ENCODE assay signal across 1 cellular context in the genomic region with DNA sequence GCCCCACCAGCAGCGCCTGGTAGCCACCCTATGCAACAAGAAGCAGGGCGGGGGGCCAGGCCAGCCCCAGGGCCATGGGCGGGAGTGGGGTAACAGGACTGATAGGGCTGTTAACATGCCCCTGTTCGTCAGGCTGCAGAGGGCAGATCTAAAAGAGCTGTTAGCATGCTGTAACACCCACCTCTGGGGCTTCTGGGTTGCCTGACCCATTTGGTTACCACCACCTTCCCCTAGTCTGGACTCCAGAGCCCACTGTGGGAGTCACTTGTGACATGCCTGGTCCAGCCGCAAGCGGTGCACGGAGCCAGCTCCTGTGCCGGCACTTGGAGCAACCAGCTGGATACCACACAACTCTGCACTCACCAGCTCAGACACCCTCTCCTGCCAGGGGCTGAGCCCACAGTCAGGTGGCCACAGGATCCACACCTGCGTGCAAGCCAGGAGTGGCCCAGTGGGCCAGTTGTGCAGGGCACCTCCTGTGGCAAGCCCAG.
TF ChIP-seq lines count a peak whose summit lies in the region.

No MANE protein-coding gene starts in this region.

TF ChIP-seq in GM12878, 131 proteins besides CTCF, POLR2A, EP300 and RAD21:
- TF ChIP-seq IKZF1 (conservative IDR thresholded peaks at IDR 0.05) (no peak), FOXK2 (IDR thresholded peaks at IDR 0.05) (no peak), HDGF (IDR thresholded peaks at IDR 0.05) (no peak), SIX5 (IDR thresholded peaks at IDR 0.05; ENCODE audit: low read depth, low read length, severe bottlenecking) (no peak), EED (IDR thresholded peaks at IDR 0.05; ENCODE audit: low read depth) (no peak), KAT2A (conservative IDR thresholded peaks at IDR 0.05; ENCODE audit: control insufficient read depth, low read depth, low read length) (no peak), CHD4 (IDR thresholded peaks at IDR 0.05) (no peak), RAD51 (IDR thresholded peaks at IDR 0.05) (no peak)
- TF ChIP-seq, protein P1, sequence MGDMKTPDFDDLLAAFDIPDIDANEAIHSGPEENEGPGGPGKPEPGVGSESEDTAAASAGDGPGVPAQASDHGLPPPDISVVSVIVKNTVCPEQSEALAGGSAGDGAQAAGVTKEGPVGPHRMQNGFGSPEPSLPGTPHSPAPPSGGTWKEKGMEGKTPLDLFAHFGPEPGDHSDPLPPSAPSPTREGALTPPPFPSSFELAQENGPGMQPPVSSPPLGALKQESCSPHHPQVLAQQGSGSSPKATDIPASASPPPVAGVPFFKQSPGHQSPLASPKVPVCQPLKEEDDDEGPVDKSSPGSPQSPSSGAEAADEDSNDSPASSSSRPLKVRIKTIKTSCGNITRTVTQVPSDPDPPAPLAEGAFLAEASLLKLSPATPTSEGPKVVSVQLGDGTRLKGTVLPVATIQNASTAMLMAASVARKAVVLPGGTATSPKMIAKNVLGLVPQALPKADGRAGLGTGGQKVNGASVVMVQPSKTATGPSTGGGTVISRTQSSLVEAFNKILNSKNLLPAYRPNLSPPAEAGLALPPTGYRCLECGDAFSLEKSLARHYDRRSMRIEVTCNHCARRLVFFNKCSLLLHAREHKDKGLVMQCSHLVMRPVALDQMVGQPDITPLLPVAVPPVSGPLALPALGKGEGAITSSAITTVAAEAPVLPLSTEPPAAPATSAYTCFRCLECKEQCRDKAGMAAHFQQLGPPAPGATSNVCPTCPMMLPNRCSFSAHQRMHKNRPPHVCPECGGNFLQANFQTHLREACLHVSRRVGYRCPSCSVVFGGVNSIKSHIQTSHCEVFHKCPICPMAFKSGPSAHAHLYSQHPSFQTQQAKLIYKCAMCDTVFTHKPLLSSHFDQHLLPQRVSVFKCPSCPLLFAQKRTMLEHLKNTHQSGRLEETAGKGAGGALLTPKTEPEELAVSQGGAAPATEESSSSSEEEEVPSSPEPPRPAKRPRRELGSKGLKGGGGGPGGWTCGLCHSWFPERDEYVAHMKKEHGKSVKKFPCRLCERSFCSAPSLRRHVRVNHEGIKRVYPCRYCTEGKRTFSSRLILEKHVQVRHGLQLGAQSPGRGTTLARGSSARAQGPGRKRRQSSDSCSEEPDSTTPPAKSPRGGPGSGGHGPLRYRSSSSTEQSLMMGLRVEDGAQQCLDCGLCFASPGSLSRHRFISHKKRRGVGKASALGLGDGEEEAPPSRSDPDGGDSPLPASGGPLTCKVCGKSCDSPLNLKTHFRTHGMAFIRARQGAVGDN (IDR thresholded peaks at IDR 0.05): no peak
- TF ChIP-seq, protein P2, sequence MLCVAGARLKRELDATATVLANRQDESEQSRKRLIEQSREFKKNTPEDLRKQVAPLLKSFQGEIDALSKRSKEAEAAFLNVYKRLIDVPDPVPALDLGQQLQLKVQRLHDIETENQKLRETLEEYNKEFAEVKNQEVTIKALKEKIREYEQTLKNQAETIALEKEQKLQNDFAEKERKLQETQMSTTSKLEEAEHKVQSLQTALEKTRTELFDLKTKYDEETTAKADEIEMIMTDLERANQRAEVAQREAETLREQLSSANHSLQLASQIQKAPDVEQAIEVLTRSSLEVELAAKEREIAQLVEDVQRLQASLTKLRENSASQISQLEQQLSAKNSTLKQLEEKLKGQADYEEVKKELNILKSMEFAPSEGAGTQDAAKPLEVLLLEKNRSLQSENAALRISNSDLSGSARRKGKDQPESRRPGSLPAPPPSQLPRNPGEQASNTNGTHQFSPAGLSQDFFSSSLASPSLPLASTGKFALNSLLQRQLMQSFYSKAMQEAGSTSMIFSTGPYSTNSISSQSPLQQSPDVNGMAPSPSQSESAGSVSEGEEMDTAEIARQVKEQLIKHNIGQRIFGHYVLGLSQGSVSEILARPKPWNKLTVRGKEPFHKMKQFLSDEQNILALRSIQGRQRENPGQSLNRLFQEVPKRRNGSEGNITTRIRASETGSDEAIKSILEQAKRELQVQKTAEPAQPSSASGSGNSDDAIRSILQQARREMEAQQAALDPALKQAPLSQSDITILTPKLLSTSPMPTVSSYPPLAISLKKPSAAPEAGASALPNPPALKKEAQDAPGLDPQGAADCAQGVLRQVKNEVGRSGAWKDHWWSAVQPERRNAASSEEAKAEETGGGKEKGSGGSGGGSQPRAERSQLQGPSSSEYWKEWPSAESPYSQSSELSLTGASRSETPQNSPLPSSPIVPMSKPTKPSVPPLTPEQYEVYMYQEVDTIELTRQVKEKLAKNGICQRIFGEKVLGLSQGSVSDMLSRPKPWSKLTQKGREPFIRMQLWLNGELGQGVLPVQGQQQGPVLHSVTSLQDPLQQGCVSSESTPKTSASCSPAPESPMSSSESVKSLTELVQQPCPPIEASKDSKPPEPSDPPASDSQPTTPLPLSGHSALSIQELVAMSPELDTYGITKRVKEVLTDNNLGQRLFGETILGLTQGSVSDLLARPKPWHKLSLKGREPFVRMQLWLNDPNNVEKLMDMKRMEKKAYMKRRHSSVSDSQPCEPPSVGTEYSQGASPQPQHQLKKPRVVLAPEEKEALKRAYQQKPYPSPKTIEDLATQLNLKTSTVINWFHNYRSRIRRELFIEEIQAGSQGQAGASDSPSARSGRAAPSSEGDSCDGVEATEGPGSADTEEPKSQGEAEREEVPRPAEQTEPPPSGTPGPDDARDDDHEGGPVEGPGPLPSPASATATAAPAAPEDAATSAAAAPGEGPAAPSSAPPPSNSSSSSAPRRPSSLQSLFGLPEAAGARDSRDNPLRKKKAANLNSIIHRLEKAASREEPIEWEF (IDR thresholded peaks at IDR 0.05; ENCODE audit: insufficient replicate concordance, low read depth, low read length): no peak
- TF ChIP-seq, protein P3, sequence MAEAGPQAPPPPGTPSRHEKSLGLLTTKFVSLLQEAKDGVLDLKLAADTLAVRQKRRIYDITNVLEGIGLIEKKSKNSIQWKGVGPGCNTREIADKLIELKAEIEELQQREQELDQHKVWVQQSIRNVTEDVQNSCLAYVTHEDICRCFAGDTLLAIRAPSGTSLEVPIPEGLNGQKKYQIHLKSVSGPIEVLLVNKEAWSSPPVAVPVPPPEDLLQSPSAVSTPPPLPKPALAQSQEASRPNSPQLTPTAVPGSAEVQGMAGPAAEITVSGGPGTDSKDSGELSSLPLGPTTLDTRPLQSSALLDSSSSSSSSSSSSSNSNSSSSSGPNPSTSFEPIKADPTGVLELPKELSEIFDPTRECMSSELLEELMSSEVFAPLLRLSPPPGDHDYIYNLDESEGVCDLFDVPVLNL (IDR thresholded peaks at IDR 0.05; ENCODE audit: low read depth, low read length): no peak
